ENCODE assay signal across 1 cellular context in genomic region chr18:62521082-62521481, GRCh38.
TF ChIP-seq lines count a peak whose summit lies in the region.

No MANE protein-coding gene starts in this region.

TF ChIP-seq in K562, 482 proteins besides CTCF, POLR2A, EP300 and RAD21 (continued from another document):
- TF ChIP-seq, protein P1, sequence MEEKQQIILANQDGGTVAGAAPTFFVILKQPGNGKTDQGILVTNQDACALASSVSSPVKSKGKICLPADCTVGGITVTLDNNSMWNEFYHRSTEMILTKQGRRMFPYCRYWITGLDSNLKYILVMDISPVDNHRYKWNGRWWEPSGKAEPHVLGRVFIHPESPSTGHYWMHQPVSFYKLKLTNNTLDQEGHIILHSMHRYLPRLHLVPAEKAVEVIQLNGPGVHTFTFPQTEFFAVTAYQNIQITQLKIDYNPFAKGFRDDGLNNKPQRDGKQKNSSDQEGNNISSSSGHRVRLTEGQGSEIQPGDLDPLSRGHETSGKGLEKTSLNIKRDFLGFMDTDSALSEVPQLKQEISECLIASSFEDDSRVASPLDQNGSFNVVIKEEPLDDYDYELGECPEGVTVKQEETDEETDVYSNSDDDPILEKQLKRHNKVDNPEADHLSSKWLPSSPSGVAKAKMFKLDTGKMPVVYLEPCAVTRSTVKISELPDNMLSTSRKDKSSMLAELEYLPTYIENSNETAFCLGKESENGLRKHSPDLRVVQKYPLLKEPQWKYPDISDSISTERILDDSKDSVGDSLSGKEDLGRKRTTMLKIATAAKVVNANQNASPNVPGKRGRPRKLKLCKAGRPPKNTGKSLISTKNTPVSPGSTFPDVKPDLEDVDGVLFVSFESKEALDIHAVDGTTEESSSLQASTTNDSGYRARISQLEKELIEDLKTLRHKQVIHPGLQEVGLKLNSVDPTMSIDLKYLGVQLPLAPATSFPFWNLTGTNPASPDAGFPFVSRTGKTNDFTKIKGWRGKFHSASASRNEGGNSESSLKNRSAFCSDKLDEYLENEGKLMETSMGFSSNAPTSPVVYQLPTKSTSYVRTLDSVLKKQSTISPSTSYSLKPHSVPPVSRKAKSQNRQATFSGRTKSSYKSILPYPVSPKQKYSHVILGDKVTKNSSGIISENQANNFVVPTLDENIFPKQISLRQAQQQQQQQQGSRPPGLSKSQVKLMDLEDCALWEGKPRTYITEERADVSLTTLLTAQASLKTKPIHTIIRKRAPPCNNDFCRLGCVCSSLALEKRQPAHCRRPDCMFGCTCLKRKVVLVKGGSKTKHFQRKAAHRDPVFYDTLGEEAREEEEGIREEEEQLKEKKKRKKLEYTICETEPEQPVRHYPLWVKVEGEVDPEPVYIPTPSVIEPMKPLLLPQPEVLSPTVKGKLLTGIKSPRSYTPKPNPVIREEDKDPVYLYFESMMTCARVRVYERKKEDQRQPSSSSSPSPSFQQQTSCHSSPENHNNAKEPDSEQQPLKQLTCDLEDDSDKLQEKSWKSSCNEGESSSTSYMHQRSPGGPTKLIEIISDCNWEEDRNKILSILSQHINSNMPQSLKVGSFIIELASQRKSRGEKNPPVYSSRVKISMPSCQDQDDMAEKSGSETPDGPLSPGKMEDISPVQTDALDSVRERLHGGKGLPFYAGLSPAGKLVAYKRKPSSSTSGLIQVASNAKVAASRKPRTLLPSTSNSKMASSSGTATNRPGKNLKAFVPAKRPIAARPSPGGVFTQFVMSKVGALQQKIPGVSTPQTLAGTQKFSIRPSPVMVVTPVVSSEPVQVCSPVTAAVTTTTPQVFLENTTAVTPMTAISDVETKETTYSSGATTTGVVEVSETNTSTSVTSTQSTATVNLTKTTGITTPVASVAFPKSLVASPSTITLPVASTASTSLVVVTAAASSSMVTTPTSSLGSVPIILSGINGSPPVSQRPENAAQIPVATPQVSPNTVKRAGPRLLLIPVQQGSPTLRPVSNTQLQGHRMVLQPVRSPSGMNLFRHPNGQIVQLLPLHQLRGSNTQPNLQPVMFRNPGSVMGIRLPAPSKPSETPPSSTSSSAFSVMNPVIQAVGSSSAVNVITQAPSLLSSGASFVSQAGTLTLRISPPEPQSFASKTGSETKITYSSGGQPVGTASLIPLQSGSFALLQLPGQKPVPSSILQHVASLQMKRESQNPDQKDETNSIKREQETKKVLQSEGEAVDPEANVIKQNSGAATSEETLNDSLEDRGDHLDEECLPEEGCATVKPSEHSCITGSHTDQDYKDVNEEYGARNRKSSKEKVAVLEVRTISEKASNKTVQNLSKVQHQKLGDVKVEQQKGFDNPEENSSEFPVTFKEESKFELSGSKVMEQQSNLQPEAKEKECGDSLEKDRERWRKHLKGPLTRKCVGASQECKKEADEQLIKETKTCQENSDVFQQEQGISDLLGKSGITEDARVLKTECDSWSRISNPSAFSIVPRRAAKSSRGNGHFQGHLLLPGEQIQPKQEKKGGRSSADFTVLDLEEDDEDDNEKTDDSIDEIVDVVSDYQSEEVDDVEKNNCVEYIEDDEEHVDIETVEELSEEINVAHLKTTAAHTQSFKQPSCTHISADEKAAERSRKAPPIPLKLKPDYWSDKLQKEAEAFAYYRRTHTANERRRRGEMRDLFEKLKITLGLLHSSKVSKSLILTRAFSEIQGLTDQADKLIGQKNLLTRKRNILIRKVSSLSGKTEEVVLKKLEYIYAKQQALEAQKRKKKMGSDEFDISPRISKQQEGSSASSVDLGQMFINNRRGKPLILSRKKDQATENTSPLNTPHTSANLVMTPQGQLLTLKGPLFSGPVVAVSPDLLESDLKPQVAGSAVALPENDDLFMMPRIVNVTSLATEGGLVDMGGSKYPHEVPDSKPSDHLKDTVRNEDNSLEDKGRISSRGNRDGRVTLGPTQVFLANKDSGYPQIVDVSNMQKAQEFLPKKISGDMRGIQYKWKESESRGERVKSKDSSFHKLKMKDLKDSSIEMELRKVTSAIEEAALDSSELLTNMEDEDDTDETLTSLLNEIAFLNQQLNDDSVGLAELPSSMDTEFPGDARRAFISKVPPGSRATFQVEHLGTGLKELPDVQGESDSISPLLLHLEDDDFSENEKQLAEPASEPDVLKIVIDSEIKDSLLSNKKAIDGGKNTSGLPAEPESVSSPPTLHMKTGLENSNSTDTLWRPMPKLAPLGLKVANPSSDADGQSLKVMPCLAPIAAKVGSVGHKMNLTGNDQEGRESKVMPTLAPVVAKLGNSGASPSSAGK (IDR thresholded peaks at IDR 0.05) = no peak
- TF ChIP-seq, protein P2, sequence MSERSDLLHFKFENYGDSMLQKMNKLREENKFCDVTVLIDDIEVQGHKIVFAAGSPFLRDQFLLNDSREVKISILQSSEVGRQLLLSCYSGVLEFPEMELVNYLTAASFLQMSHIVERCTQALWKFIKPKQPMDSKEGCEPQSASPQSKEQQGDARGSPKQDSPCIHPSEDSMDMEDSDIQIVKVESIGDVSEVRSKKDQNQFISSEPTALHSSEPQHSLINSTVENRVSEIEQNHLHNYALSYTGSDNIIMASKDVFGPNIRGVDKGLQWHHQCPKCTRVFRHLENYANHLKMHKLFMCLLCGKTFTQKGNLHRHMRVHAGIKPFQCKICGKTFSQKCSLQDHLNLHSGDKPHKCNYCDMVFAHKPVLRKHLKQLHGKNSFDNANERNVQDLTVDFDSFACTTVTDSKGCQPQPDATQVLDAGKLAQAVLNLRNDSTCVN (CRISPR knock-in tag; IDR thresholded peaks at IDR 0.05) = no peak
- no peak for TF ChIP-seq RBM22 (IDR thresholded peaks at IDR 0.05; ENCODE audit: low read depth, low read length, poor library complexity, severe bottlenecking)
- no peak for TF ChIP-seq MYNN (IDR thresholded peaks at IDR 0.05)
- TF ChIP-seq MYNN (CRISPR knock-in tag; IDR thresholded peaks at IDR 0.05) = no peak
- TF ChIP-seq, protein P3, sequence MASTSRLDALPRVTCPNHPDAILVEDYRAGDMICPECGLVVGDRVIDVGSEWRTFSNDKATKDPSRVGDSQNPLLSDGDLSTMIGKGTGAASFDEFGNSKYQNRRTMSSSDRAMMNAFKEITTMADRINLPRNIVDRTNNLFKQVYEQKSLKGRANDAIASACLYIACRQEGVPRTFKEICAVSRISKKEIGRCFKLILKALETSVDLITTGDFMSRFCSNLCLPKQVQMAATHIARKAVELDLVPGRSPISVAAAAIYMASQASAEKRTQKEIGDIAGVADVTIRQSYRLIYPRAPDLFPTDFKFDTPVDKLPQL (IDR thresholded peaks at IDR 0.05; ENCODE audit: extremely low read depth, insufficient read length) = no peak
- TF ChIP-seq RCOR1 (IDR thresholded peaks at IDR 0.05; ENCODE audit: borderline replicate concordance in 1 of 2, low read depth in 2 of 2, low read length in 2 of 2) = no peak
- no peak for TF ChIP-seq PTTG1 (tag; IDR thresholded peaks at IDR 0.05; ENCODE audit: low read depth)
- TF ChIP-seq ZBTB7A (IDR thresholded peaks at IDR 0.05; ENCODE audit: borderline replicate concordance, control insufficient read depth, low read depth, low read length) = no peak
- TF ChIP-seq NRF1 (conservative IDR thresholded peaks at IDR 0.05 in 1 of 2, IDR thresholded peaks at IDR 0.05 in 1 of 2) = no peak
- no peak for TF ChIP-seq CBX3 (IDR thresholded peaks at IDR 0.05; ENCODE audit: borderline replicate concordance in 1 of 2, low read length in 2 of 2)
- TF ChIP-seq SREBF1 (IDR thresholded peaks at IDR 0.05; ENCODE audit: borderline replicate concordance, low read depth, low read length) = no peak
- TF ChIP-seq NFE2 (IDR thresholded peaks at IDR 0.05; ENCODE audit: low read depth) = no peak
- no peak for TF ChIP-seq GATAD2B (IDR thresholded peaks at IDR 0.05; ENCODE audit: borderline replicate concordance)
- TF ChIP-seq TBP (optimal IDR thresholded peaks at IDR 0.05; ENCODE audit: low read depth, low read length) = no peak
- TF ChIP-seq KAT7 (CRISPR knock-in tag; IDR thresholded peaks at IDR 0.05; ENCODE audit: borderline replicate concordance) = no peak
- no peak for TF ChIP-seq ZBED1 (IDR thresholded peaks at IDR 0.05)
- no peak for TF ChIP-seq TBL1XR1 (IDR thresholded peaks at IDR 0.05; ENCODE audit: low read length in 2 of 2)
